Comparison of ENCODE assay signal across 20 cellular contexts in genomic region chr22:47292546-47293320, GRCh38.
DNase-seq lines count a peak whose midpoint lies in the region; ATAC-seq, FAIRE-seq and TF ChIP-seq lines count a peak whose summit lies in the region.
"Had no signal": no experiment of that assay in that cellular context is flagged by ENCODE, and none has a peak within 500 bp of the region (broad histone marks: within the 10 kb centered on the region; RNA-seq: fewer than 3 reads in every experiment).

No MANE protein-coding gene starts in this region.

- H3K27me3 Mint-ChIP-seq in astrocyte (ENCODE audit: low read depth, unreplicated experiment): no peaks in the 10 kb centered on the region
- peaks cover 0 to 47% (median 13%) of the 10 kb centered on the region in 5 donors for H3K27me3 Mint-ChIP-seq in naive thymus-derived CD4-positive, alpha-beta T cell
- H3K27me3 Mint-ChIP-seq: activated CD4-positive, alpha-beta memory T cell treated with anti-CD3 and anti-CD28 coated beads, Interleukin-2, amount 10 ng/mL, durations not matched to agents 7 days and 5 days had no signal

- H3K9me3 ChIP-seq in HEK293 (ENCODE audit: control insufficient read depth, insufficient read depth, low read depth, low read length) (no peaks in the 10 kb centered on the region), astrocyte (ENCODE audit: insufficient read depth, low read depth, low read length) (no peaks in the 10 kb centered on the region), lower lobe of right lung (no peaks in the 10 kb centered on the region), smooth muscle cell (replicated peaks; ENCODE audit: low read depth) (no peaks in the 10 kb centered on the region)
- no peaks in the 10 kb centered on the region for H3K9me3 ChIP-seq in naive thymus-derived CD4-positive, alpha-beta T cell (ENCODE audit: control insufficient read depth in 2 of 3, low read length in 3 of 3)
- H3K9me3 ChIP-seq: adrenal gland had no signal

- intact Hi-C loops in lower lobe of right lung (cut with DNase I): no loop called here
- intact Hi-C loops in naive thymus-derived CD4-positive, alpha-beta T cell (cut with micrococcal nuclease): no loop called here

- no peak overlapping the region for H3K4me3 Mint-ChIP-seq in astrocyte (ENCODE audit: unreplicated experiment)
- H3K4me3 Mint-ChIP-seq in naive thymus-derived CD4-positive, alpha-beta T cell: no peak overlapping the region
- H3K4me3 Mint-ChIP-seq: activated CD4-positive, alpha-beta memory T cell treated with anti-CD3 and anti-CD28 coated beads, Interleukin-2, amount 10 ng/mL, durations not matched to agents 7 days and 5 days; activated T-helper 17 cell treated with anti-CD3 and anti-CD28 coated beads, Interleukin-2, amount 50 U/mL, for 72 hours; stimulated activated effector memory CD8-positive, alpha-beta T cell treated with anti-CD3 and anti-CD28 coated beads, Interleukin-12 subunit alpha, Interleukin-12 subunit beta, amount 100 ng/mL, for 72 hours had no signal

- WGBS in smooth muscle cell (ENCODE audit: low lambda C conversion rate): 77% methylated on average over 18 of the region's 18 CpGs

- ATAC-seq in lower lobe of right lung (no peak), GM21423 (IDR thresholded peaks at IDR 0.05; ENCODE audit: unreplicated experiment) (no peak)
- ATAC-seq in naive thymus-derived CD4-positive, alpha-beta T cell: no peak
- ATAC-seq: activated T-helper 17 cell treated with anti-CD3 and anti-CD28 coated beads, Interleukin-2, amount 50 U/mL, for 72 hours; stimulated activated effector memory CD8-positive, alpha-beta T cell treated with anti-CD3 and anti-CD28 coated beads, Interleukin-12 subunit alpha, Interleukin-12 subunit beta, amount 100 ng/mL, for 72 hours had no signal

- H3K27ac ChIP-seq in HEK293 (ENCODE audit: extremely low read depth, low read depth, low read length) (no peak overlapping the region), astrocyte (ENCODE audit: low read depth, low read length) (no peak overlapping the region), lower lobe of right lung (peak overlapping the region; percentile 46), temporal lobe (ENCODE audit: low read depth, low read length) (peak overlapping the region; percentile 61), smooth muscle cell (ENCODE audit: low read depth) (no peak overlapping the region)
- no peak overlapping the region for H3K27ac ChIP-seq in naive thymus-derived CD4-positive, alpha-beta T cell (ENCODE audit: low read depth, low read length)
- H3K27ac ChIP-seq: KMS-11 had no signal

- H4K20me1 ChIP-seq in astrocyte (ENCODE audit: insufficient read depth, low read length) (no peaks in the 10 kb centered on the region), smooth muscle cell (ENCODE audit: low read depth) (no peaks in the 10 kb centered on the region)

- H2AFZ ChIP-seq in astrocyte (ENCODE audit: low read depth, low read length) (no peak overlapping the region), smooth muscle cell (ENCODE audit: low read depth) (no peak overlapping the region)

- H3K9me3 Mint-ChIP-seq in astrocyte (ENCODE audit: unreplicated experiment): peaks cover 20% of the 10 kb centered on the region
- peaks cover 0 to 5% (median 0%) of the 10 kb centered on the region in 11 donors for H3K9me3 Mint-ChIP-seq in naive thymus-derived CD4-positive, alpha-beta T cell
- H3K9me3 Mint-ChIP-seq: activated CD4-positive, alpha-beta memory T cell treated with anti-CD3 and anti-CD28 coated beads, Interleukin-2, amount 10 ng/mL, durations not matched to agents 7 days and 5 days; activated T-helper 17 cell treated with anti-CD3 and anti-CD28 coated beads, Interleukin-2, amount 50 U/mL, for 72 hours; stimulated activated effector memory CD8-positive, alpha-beta T cell treated with anti-CD3 and anti-CD28 coated beads, Interleukin-12 subunit alpha, Interleukin-12 subunit beta, amount 100 ng/mL, for 72 hours had no signal

- DNase-seq in astrocyte (ENCODE audit: low read depth) (no peak), lower lobe of right lung (no peak), smooth muscle cell (lab: John Stamatoyannopoulos, UW; ENCODE audit: unreplicated experiment) (no peak), NCI-H2081 (lab: John Stamatoyannopoulos, UW) (no peak)
- DNase-seq in naive thymus-derived CD4-positive, alpha-beta T cell: no peak
- DNase-seq: activated CD4-positive, alpha-beta memory T cell treated with anti-CD3 and anti-CD28 coated beads, Interleukin-2, amount 10 ng/mL, durations not matched to agents 7 days and 5 days; central memory CD4-positive, alpha-beta T cell; effector CD8-positive, alpha-beta T cell; hypothalamus; NCI-H1417; NCI-H2171 treated with DMSO at 0.1 percent for 48 hours; occipital lobe; RPMI8226 had no signal

- no peaks in the 10 kb centered on the region for H3K4me1 ChIP-seq in HEK293 (ENCODE audit: control insufficient read depth, insufficient read depth, low read length)
- H3K4me1 ChIP-seq in astrocyte (ENCODE audit: insufficient read depth, low read length): no peaks in the 10 kb centered on the region
- peaks cover 6% of the 10 kb centered on the region for H3K4me1 ChIP-seq in lower lobe of right lung
- no peaks in the 10 kb centered on the region for H3K4me1 ChIP-seq in naive thymus-derived CD4-positive, alpha-beta T cell (ENCODE audit: control insufficient read depth in 2 of 2, insufficient read depth in 2 of 2, low read length in 2 of 2)
- H3K4me1 ChIP-seq in smooth muscle cell (ENCODE audit: low read depth): no peaks in the 10 kb centered on the region
- H3K4me1 ChIP-seq: adrenal gland had no signal

- H3K4me1 Mint-ChIP-seq in astrocyte (ENCODE audit: low read depth, unreplicated experiment): no peaks in the 10 kb centered on the region
- no peaks in the 10 kb centered on the region for H3K4me1 Mint-ChIP-seq in naive thymus-derived CD4-positive, alpha-beta T cell
- H3K4me1 Mint-ChIP-seq: activated CD4-positive, alpha-beta memory T cell treated with anti-CD3 and anti-CD28 coated beads, Interleukin-2, amount 10 ng/mL, durations not matched to agents 7 days and 5 days; activated T-helper 17 cell treated with anti-CD3 and anti-CD28 coated beads, Interleukin-2, amount 50 U/mL, for 72 hours; stimulated activated effector memory CD8-positive, alpha-beta T cell treated with anti-CD3 and anti-CD28 coated beads, Interleukin-12 subunit alpha, Interleukin-12 subunit beta, amount 100 ng/mL, for 72 hours had no signal

- H3K79me2 ChIP-seq in astrocyte (ENCODE audit: insufficient read depth, low read length): no peaks in the 10 kb centered on the region
- no peaks in the 10 kb centered on the region for H3K79me2 ChIP-seq in smooth muscle cell (ENCODE audit: low read depth)

- CTCF ChIA-PET in HEK293 (lab: Yijun Ruan, JAX): no interaction called here
- CTCF ChIA-PET in naive thymus-derived CD4-positive, alpha-beta T cell (lab: Charles Lee): no interaction called here

- POLR2A ChIA-PET in HEK293 (lab: Yijun Ruan, JAX): no interaction called here
- POLR2A ChIA-PET in naive thymus-derived CD4-positive, alpha-beta T cell (lab: Charles Lee): no interaction called here

- H3K36me3 ChIP-seq in HEK293 (ENCODE audit: control insufficient read depth in 2 of 2, insufficient read depth in 1 of 2, low read length in 2 of 2) (no peaks in the 10 kb centered on the region), astrocyte (ENCODE audit: insufficient read depth, low read length) (no peaks in the 10 kb centered on the region), lower lobe of right lung (no peaks in the 10 kb centered on the region), smooth muscle cell (ENCODE audit: low read depth) (no peaks in the 10 kb centered on the region)
- H3K36me3 ChIP-seq in naive thymus-derived CD4-positive, alpha-beta T cell (ENCODE audit: control insufficient read depth in 2 of 3, insufficient read depth in 3 of 3, low read length in 3 of 3): no peaks in the 10 kb centered on the region
- H3K36me3 ChIP-seq: adrenal gland had no signal

- no peak overlapping the region for H3K4me2 ChIP-seq in astrocyte (ENCODE audit: low read length)
- no peak overlapping the region for H3K4me2 ChIP-seq in smooth muscle cell
- H3K4me2 ChIP-seq: KMS-11 had no signal

- peaks cover 2% of the 10 kb centered on the region for H3K36me3 Mint-ChIP-seq in astrocyte (ENCODE audit: low read depth, unreplicated experiment)
- no peaks in the 10 kb centered on the region for H3K36me3 Mint-ChIP-seq in naive thymus-derived CD4-positive, alpha-beta T cell
- H3K36me3 Mint-ChIP-seq: stimulated activated effector memory CD8-positive, alpha-beta T cell treated with anti-CD3 and anti-CD28 coated beads, Interleukin-12 subunit alpha, Interleukin-12 subunit beta, amount 100 ng/mL, for 72 hours had no signal

- FAIRE-seq in astrocyte (lab: Jason Lieb, UNC): no peak

- no peaks in the 10 kb centered on the region for H3K27me3 ChIP-seq in astrocyte (ENCODE audit: insufficient read depth, low read length)
- H3K27me3 ChIP-seq in lower lobe of right lung (ENCODE audit: low read depth): peaks cover 6% of the 10 kb centered on the region
- H3K27me3 ChIP-seq in naive thymus-derived CD4-positive, alpha-beta T cell (ENCODE audit: control insufficient read depth in 2 of 2, insufficient read depth in 2 of 2, low read length in 2 of 2): no peaks in the 10 kb centered on the region
- no peaks in the 10 kb centered on the region for H3K27me3 ChIP-seq in smooth muscle cell (ENCODE audit: low read depth)
- H3K27me3 ChIP-seq: adrenal gland had no signal

- H3K9ac ChIP-seq in astrocyte (ENCODE audit: low read length) (no peak overlapping the region), smooth muscle cell (ENCODE audit: low read depth) (no peak overlapping the region)
- H3K9ac ChIP-seq: KMS-11 had no signal

- no peak overlapping the region for H3K4me3 ChIP-seq in HEK293 (ENCODE audit: low read depth, low read length)
- no peak overlapping the region for H3K4me3 ChIP-seq in astrocyte (ENCODE audit: insufficient read depth, low read depth, low read length)
- no peak overlapping the region for H3K4me3 ChIP-seq in lower lobe of right lung
- H3K4me3 ChIP-seq in naive thymus-derived CD4-positive, alpha-beta T cell (ENCODE audit: low read length): no peak overlapping the region
- no peak overlapping the region for H3K4me3 ChIP-seq in smooth muscle cell
- H3K4me3 ChIP-seq: adrenal gland had no signal

- TF ChIP-seq CTCF in HEK293 (tag by site-specific recombination; IDR thresholded peaks at IDR 0.05) (no peak), astrocyte (IDR thresholded peaks at IDR 0.05; ENCODE audit: insufficient read depth, low read depth, low read length) (no peak), lower lobe of right lung (IDR thresholded peaks at IDR 0.05) (no peak), smooth muscle cell (IDR thresholded peaks at IDR 0.05; ENCODE audit: borderline replicate concordance, insufficient read depth, poor library complexity, severe bottlenecking) (no peak)

- no peaks in the 10 kb centered on the region for H3F3A ChIP-seq in smooth muscle cell (ENCODE audit: low read depth)

- H3K27ac Mint-ChIP-seq in astrocyte (ENCODE audit: unreplicated experiment): peak overlapping the region; percentile 66
- no peak overlapping the region for H3K27ac Mint-ChIP-seq in naive thymus-derived CD4-positive, alpha-beta T cell
- H3K27ac Mint-ChIP-seq: activated CD4-positive, alpha-beta memory T cell treated with anti-CD3 and anti-CD28 coated beads, Interleukin-2, amount 10 ng/mL, durations not matched to agents 7 days and 5 days; activated T-helper 17 cell treated with anti-CD3 and anti-CD28 coated beads, Interleukin-2, amount 50 U/mL, for 72 hours; stimulated activated effector memory CD8-positive, alpha-beta T cell treated with anti-CD3 and anti-CD28 coated beads, Interleukin-12 subunit alpha, Interleukin-12 subunit beta, amount 100 ng/mL, for 72 hours had no signal

Comparison
In these comparisons a context has a peak if more than half of its experiments do, and no peak if none do; other contexts are left out.
1. H3K27ac ChIP-seq: peak in lower lobe of right lung (single experiment) and temporal lobe (single experiment); none in HEK293 (single experiment), astrocyte (single experiment), naive thymus-derived CD4-positive, alpha-beta T cell (single experiment) and smooth muscle cell (single experiment).